In genomic region chr14:81533536-81534343, GRCh38 we compare ENCODE assay signal across 8 cellular contexts. TPM values are rescaled to one million over a fixed set of nuclear protein-coding genes. Genes with fewer than 3 reads are reported as not detected.
A peak's percentile ranks its signal among the peaks of the same experiment; 100 is the strongest.
DNase-seq lines count a peak whose midpoint lies in the region; ATAC-seq and TF ChIP-seq lines count a peak whose summit lies in the region.

Gene SEL1L (minus strand): TSS chr14:81533853. CDS start chr14:81533744, 109 bp downstream.

- H3K4me3 ChIP-seq in CD8-positive, alpha-beta T cell (ENCODE audit: low read depth, low read length) = peak within 1 kb of the TSS; percentile 88
- peak within 1 kb of the TSS; percentile 93 for H3K4me3 ChIP-seq in lower lobe of right lung

- H3K36me3 Mint-ChIP-seq in CD8-positive, alpha-beta T cell = peaks cover 9% of the 10 kb centered on the region

- H3K27me3 ChIP-seq in CD8-positive, alpha-beta T cell (ENCODE audit: insufficient read depth, low read length) = no peaks in the 10 kb centered on the region
- H3K27me3 ChIP-seq in lower lobe of right lung (ENCODE audit: low read depth) = no peaks in the 10 kb centered on the region

- no peak for TF ChIP-seq CTCF in CD8-positive, alpha-beta T cell (IDR thresholded peaks at IDR 0.05)
- no peak for TF ChIP-seq CTCF in lower lobe of right lung (IDR thresholded peaks at IDR 0.05)

- no peaks in the 10 kb centered on the region for H3K9me3 ChIP-seq in CD8-positive, alpha-beta T cell (ENCODE audit: low read length)
- H3K9me3 ChIP-seq in lower lobe of right lung = no peaks in the 10 kb centered on the region

- peak; percentile 99 to 100 (median 99) for DNase-seq in CD8-positive, alpha-beta T cell
- DNase-seq in HS-27A (ENCODE audit: low read depth) (peak; percentile 97), NK-92 (lab: John Stamatoyannopoulos, UW; ENCODE audit: unreplicated experiment) (peak; percentile 95), lower lobe of right lung (peak; percentile 99)
- peak; percentile 99 for DNase-seq in activated CD8-positive, alpha-beta memory T cell treated with anti-CD3 and anti-CD28 coated beads for 1 hour (ENCODE audit: extremely low read depth in 1 of 2, low read depth in 1 of 2)
- DNase-seq in effector CD4-positive, alpha-beta T cell = peak; percentile 98
- peak; percentile 99 for DNase-seq in stimulated activated CD4-positive, alpha-beta T cell treated with anti-CD3 and anti-CD28 coated beads, TNF-alpha, amount 100 ng/mL, for 24 hours (ENCODE audit: low read depth in 3 of 3)

- POLR2A ChIA-PET in CD8-positive, alpha-beta T cell (lab: Charles Lee) = interaction anchor here (0.6 to 1.9 kb wide), 4 partner anchors 11 to 313 kb away, joined by 3 to 15 read pairs (median 4); partner anchors contain the start of gene GTF2A1

- no peaks in the 10 kb centered on the region for H3K27me3 Mint-ChIP-seq in CD8-positive, alpha-beta T cell (ENCODE audit: low read depth)

- CTCF ChIA-PET in CD8-positive, alpha-beta T cell (lab: Charles Lee) = interaction anchor here (0.9 kb wide), 1 partner anchor 322 kb away, joined by 4 read pairs; no protein-coding TSS in a partner anchor

- intact Hi-C loops in CD8-positive, alpha-beta T cell (cut with DNase I, micrococcal nuclease) = loop anchor here (1.0 to 5.0 kb wide), 8 partner anchors 56 to 592 kb away; partner anchors contain the start of genes CEP128 (in 2 of the 2) and TSHR (in 1 of the 2)
- intact Hi-C loops in lower lobe of right lung (cut with DNase I) = no loop called here

- no peaks in the 10 kb centered on the region for H3K9me3 Mint-ChIP-seq in CD8-positive, alpha-beta T cell

- H3K4me1 ChIP-seq in CD8-positive, alpha-beta T cell (ENCODE audit: insufficient read depth, low read length) = peaks cover 29% of the 10 kb centered on the region
- peaks cover 54% of the 10 kb centered on the region for H3K4me1 ChIP-seq in lower lobe of right lung

- peak within 1 kb of the TSS; percentile 99 for H3K4me3 Mint-ChIP-seq in CD8-positive, alpha-beta T cell

- H3K36me3 ChIP-seq in CD8-positive, alpha-beta T cell (ENCODE audit: insufficient read depth, low read length) = no peaks in the 10 kb centered on the region
- peaks cover 9% of the 10 kb centered on the region for H3K36me3 ChIP-seq in lower lobe of right lung

- peak within 1 kb of the TSS; percentile 70 for H3K27ac ChIP-seq in CD8-positive, alpha-beta T cell (ENCODE audit: low read depth, low read length)
- H3K27ac ChIP-seq in lower lobe of right lung = peak within 1 kb of the TSS; percentile 83

- H3K27ac Mint-ChIP-seq in CD8-positive, alpha-beta T cell = peak within 1 kb of the TSS; percentile 91

- peak; percentile 95 for ATAC-seq in CD8-positive, alpha-beta T cell
- ATAC-seq in GM19467 (IDR thresholded peaks at IDR 0.05; ENCODE audit: unreplicated experiment) (peak; percentile 94), lower lobe of right lung (peak; percentile 99 to 100)

- peaks cover 65% of the 10 kb centered on the region for H3K4me1 Mint-ChIP-seq in CD8-positive, alpha-beta T cell (ENCODE audit: low read depth)

RNA-seq across cellular contexts. Expression of gene SEL1L, which starts in this region (rescaled TPM):
- 10 to 100 TPM; 41.2 to 46.5 TPM for total RNA-seq in CD8-positive, alpha-beta T cell
- total RNA-seq in lower lobe of right lung = 104 TPM

Comparison
In these comparisons a context has a peak if more than half of its experiments do, and no peak if none do; other contexts are left out.
1. Peak in every context shown above with its lines: DNase-seq, ATAC-seq, H3K4me3 ChIP-seq and H3K27ac ChIP-seq.